ENCODE assay signal across 11 cellular contexts in genomic region chr6:1770435-1770843, GRCh38.
DNase-seq lines count a peak whose midpoint lies in the region; FAIRE-seq and TF ChIP-seq lines count a peak whose summit lies in the region.
"Had no signal": no experiment of that assay in that cellular context is flagged by ENCODE, and none has a peak within 500 bp of the region (broad histone marks: within the 10 kb centered on the region; RNA-seq: fewer than 3 reads in every experiment).

No MANE protein-coding gene starts in this region.

- H4K20me1 ChIP-seq in astrocyte (ENCODE audit: insufficient read depth, low read length): no peaks in the 10 kb centered on the region

- peak; percentile 52 for DNase-seq in activated CD4-positive, alpha-beta T cell treated with anti-CD3 and anti-CD28 coated beads for 48 hours
- DNase-seq in activated CD4-positive, alpha-beta T cell treated with anti-CD3 and anti-CD28 coated beads for 1 hour: no peak
- DNase-seq in M059J (ENCODE audit: low read depth): peak; percentile 42
- DNase-seq in astrocyte (ENCODE audit: low read depth): peak; percentile 70
- DNase-seq in stimulated activated CD4-positive, alpha-beta T cell treated with anti-CD3 and anti-CD28 coated beads, TNF-alpha, amount 100 ng/mL, for 48 hours (ENCODE audit: low read depth in 3 of 3): peak in 2 of 3 donors; percentile 4
- DNase-seq in thyroid gland: no peak
- DNase-seq in GM10248 (ENCODE audit: extremely low spot score): no peak
- no peak for DNase-seq in NCI-H1436 treated with DMSO at 0.1 percent for 48 hours (lab: John Stamatoyannopoulos, UW)
- DNase-seq: heart right ventricle, NCI-H1436 had no signal

- intact Hi-C loops in thyroid gland (cut with DNase I): no loop called here

- no peak for TF ChIP-seq CTCF in astrocyte (IDR thresholded peaks at IDR 0.05; ENCODE audit: insufficient read depth, low read depth, low read length)
- TF ChIP-seq CTCF in thyroid gland (IDR thresholded peaks at IDR 0.05): no peak
- no peak for TF ChIP-seq CTCF in GM10248 (IDR thresholded peaks at IDR 0.05; ENCODE audit: control extremely low read depth, extremely low read depth, low read depth, missing control alignments)

- H3K9ac ChIP-seq in astrocyte (ENCODE audit: low read length): no peak overlapping the region

- 87 to 90% methylated on average over 7 of the region's 7 CpGs for WGBS in thyroid gland, 2 donors

- H3K4me1 Mint-ChIP-seq in astrocyte (ENCODE audit: low read depth, unreplicated experiment): peaks cover 9% of the 10 kb centered on the region

- H3K27ac ChIP-seq in astrocyte (ENCODE audit: low read depth, low read length) (no peak overlapping the region), thyroid gland (no peak overlapping the region)
- H3K27ac ChIP-seq: heart right ventricle, neutrophil had no signal

- H3K9me3 ChIP-seq in astrocyte (ENCODE audit: insufficient read depth, low read depth, low read length) (no peaks in the 10 kb centered on the region), thyroid gland (no peaks in the 10 kb centered on the region)
- H3K9me3 ChIP-seq: heart right ventricle, neutrophil had no signal

- CTCF ChIA-PET in GM10248 (lab: Yijun Ruan, JAX): interaction anchor here (1.4 kb wide), 1 partner anchor 13 kb away, joined by 3 read pairs; no protein-coding TSS in a partner anchor

- H3K4me3 ChIP-seq in astrocyte (ENCODE audit: insufficient read depth, low read depth, low read length): no peak overlapping the region
- H3K4me3 ChIP-seq in thyroid gland (replicated peaks in 1 of 3): no peak overlapping the region
- H3K4me3 ChIP-seq: heart right ventricle had no signal

- FAIRE-seq in astrocyte (lab: Jason Lieb, UNC): no peak

- H3K36me3 ChIP-seq in astrocyte (ENCODE audit: insufficient read depth, low read length) (no peaks in the 10 kb centered on the region), thyroid gland (no peaks in the 10 kb centered on the region)
- H3K36me3 ChIP-seq: heart right ventricle, neutrophil had no signal

- H3K27me3 ChIP-seq in astrocyte (ENCODE audit: insufficient read depth, low read length): no peaks in the 10 kb centered on the region
- H3K27me3 ChIP-seq in thyroid gland: no peaks in the 10 kb centered on the region
- H3K27me3 ChIP-seq: heart right ventricle, neutrophil had no signal

- H3K4me1 ChIP-seq in astrocyte (ENCODE audit: insufficient read depth, low read length) (peaks cover 19% of the 10 kb centered on the region), thyroid gland (peaks cover 9 to 25% of the 10 kb centered on the region in 2 donors)

- no peak overlapping the region for H3K27ac Mint-ChIP-seq in astrocyte (ENCODE audit: unreplicated experiment)

- no peak overlapping the region for H3K4me3 Mint-ChIP-seq in astrocyte (ENCODE audit: unreplicated experiment)

- peak overlapping the region; percentile 22 for H2AFZ ChIP-seq in astrocyte (ENCODE audit: low read depth, low read length)

- no peaks in the 10 kb centered on the region for H3K9me3 Mint-ChIP-seq in astrocyte (ENCODE audit: unreplicated experiment)

- H3K79me2 ChIP-seq in astrocyte (ENCODE audit: insufficient read depth, low read length): no peaks in the 10 kb centered on the region

- H3K36me3 Mint-ChIP-seq in astrocyte (ENCODE audit: low read depth, unreplicated experiment): no peaks in the 10 kb centered on the region

- no peak for TF ChIP-seq POLR2A in thyroid gland (IDR thresholded peaks at IDR 0.05)

- peaks cover 2% of the 10 kb centered on the region for H3K27me3 Mint-ChIP-seq in astrocyte (ENCODE audit: low read depth, unreplicated experiment)

- POLR2A ChIA-PET in GM10248 (lab: Yijun Ruan, JAX): no interaction called here

- peak overlapping the region; percentile 59 for H3K4me2 ChIP-seq in astrocyte (ENCODE audit: low read length)

Comparison
In these comparisons a context has a peak if more than half of its experiments do, and no peak if none do; other contexts are left out.
1. DNase-seq: peak in activated CD4-positive, alpha-beta T cell treated with anti-CD3 and anti-CD28 coated beads for 48 hours (single experiment), M059J (single experiment), astrocyte (single experiment) and stimulated activated CD4-positive, alpha-beta T cell treated with anti-CD3 and anti-CD28 coated beads, TNF-alpha, amount 100 ng/mL, for 48 hours (2 of 3); none in activated CD4-positive, alpha-beta T cell treated with anti-CD3 and anti-CD28 coated beads for 1 hour (single experiment), thyroid gland (0 of 2), GM10248 (single experiment) and NCI-H1436 treated with DMSO at 0.1 percent for 48 hours (single experiment).